34 cellular contexts compared by ENCODE assay signal in genomic region chr13:97020689-97021240, GRCh38. TPM values are rescaled to one million over a fixed set of nuclear protein-coding genes. Genes with fewer than 3 reads are reported as not detected.
"Had no signal": no experiment of that assay in that cellular context is flagged by ENCODE, and none has a peak within 500 bp of the region (broad histone marks: within the 10 kb centered on the region; RNA-seq: fewer than 3 reads in every experiment).

No MANE protein-coding gene starts in this region.

- H3K9me3 Mint-ChIP-seq: activated CD4-positive, alpha-beta memory T cell treated with anti-CD3 and anti-CD28 coated beads for 36 hours; activated CD4-positive, alpha-beta T cell treated with anti-CD3 and anti-CD28 coated beads, Interleukin-2, amount 10 ng/mL, durations not matched to agents 24 days and 14 days; activated naive CD4-positive, alpha-beta T cell treated with anti-CD3 and anti-CD28 coated beads, Interleukin-2, amount 10 ng/mL, durations not matched to agents 7 days and 5 days; activated naive CD4-positive, alpha-beta T cell treated with anti-CD3 and anti-CD28 coated beads, Interleukin-2, amount 50 U/mL, for 72 hours; activated naive CD8-positive, alpha-beta T cell treated with anti-CD3 and anti-CD28 coated beads, Interleukin-2, amount 10 ng/mL, durations not matched to agents 7 days and 5 days; activated T-helper 1 cell treated with anti-CD3 and anti-CD28 coated beads, Interleukin-12 subunit alpha, Interleukin-12 subunit beta, Interleukin-2, Interleukin-4 antibody, amounts not matched to agents 30 ng/mL and 10 ng/mL and 1 ng/mL, durations not matched to agents 14 hours and 24 hours and 36 hours; T-helper 2 cell treated with Interferon-gamma antibody and Interleukin-4, amounts not matched to agents 5 μg/mL and 100 μg/mL, for 36 hours had no signal

- H3K4me1 ChIP-seq: ascending aorta, foreskin keratinocyte, gastroesophageal sphincter had no signal

- H3K9me3 ChIP-seq: ascending aorta, esophagus muscularis mucosa, gastroesophageal sphincter had no signal

- H3K36me3 Mint-ChIP-seq: activated CD4-positive, alpha-beta memory T cell treated with anti-CD3 and anti-CD28 coated beads for 36 hours; activated CD8-positive, alpha-beta memory T cell treated with anti-CD3 and anti-CD28 coated beads, Interleukin-2, amount 10 ng/mL, durations not matched to agents 7 days and 5 days; activated naive CD4-positive, alpha-beta T cell treated with anti-CD3 and anti-CD28 coated beads, Interleukin-2, amount 10 ng/mL, durations not matched to agents 7 days and 5 days; activated naive CD4-positive, alpha-beta T cell treated with anti-CD3 and anti-CD28 coated beads, Interleukin-2, amount 50 U/mL, for 72 hours; activated naive CD8-positive, alpha-beta T cell treated with anti-CD3 and anti-CD28 coated beads, Interleukin-2, amount 10 ng/mL, durations not matched to agents 7 days and 5 days had no signal

- H3K4me1 Mint-ChIP-seq: activated CD8-positive, alpha-beta memory T cell treated with anti-CD3 and anti-CD28 coated beads, Interleukin-2, amount 10 ng/mL, durations not matched to agents 7 days and 5 days; activated naive CD8-positive, alpha-beta T cell treated with anti-CD3 and anti-CD28 coated beads, Interleukin-2, amount 10 ng/mL, durations not matched to agents 7 days and 5 days had no signal

- DNase-seq: activated CD4-positive, alpha-beta memory T cell treated with anti-CD3 and anti-CD28 coated beads for 36 hours; activated CD4-positive, alpha-beta T cell treated with anti-CD3 and anti-CD28 coated beads for 36 hours; activated CD4-positive, alpha-beta T cell treated with anti-CD3 and anti-CD28 coated beads, Interleukin-2, amount 10 ng/mL, durations not matched to agents 24 days and 14 days; activated CD4-positive, CD25-positive, alpha-beta regulatory T cell; activated CD4-positive, CD25-positive, alpha-beta regulatory T cell treated with anti-CD3 and anti-CD28 coated beads, Interleukin-2, amount 50 U/mL, for 72 hours; activated CD8-positive, alpha-beta memory T cell treated with anti-CD3 and anti-CD28 coated beads, Interleukin-2, amount 10 ng/mL, durations not matched to agents 7 days and 5 days; activated CD8-positive, alpha-beta memory T cell treated with anti-CD3 and anti-CD28 coated beads, Interleukin-2, amount 50 U/mL, for 4 hours; activated CD8-positive, alpha-beta T cell treated with anti-CD3 and anti-CD28 coated beads, Interleukin-2, amount 10 ng/mL, durations not matched to agents 7 days and 5 days; activated gamma-delta T cell; activated naive CD4-positive, alpha-beta T cell; activated naive CD4-positive, alpha-beta T cell treated with anti-CD3 and anti-CD28 coated beads, Interleukin-2, amount 10 ng/mL, durations not matched to agents 7 days and 5 days; activated naive CD8-positive, alpha-beta T cell treated with anti-CD3 and anti-CD28 coated beads, Interleukin-2, amount 10 ng/mL, durations not matched to agents 7 days and 5 days; activated T-cell treated with anti-CD3 and anti-CD28 coated beads, Interleukin-2, amount 50 U/mL, for 1 hour; activated T-cell treated with anti-CD3 and anti-CD28 coated beads, Interleukin-2, amount 50 U/mL, for 48 hours; brain microvascular endothelial cell; cortex of kidney; dermis blood vessel endothelial cell; effector CD4-positive, alpha-beta T cell; effector memory CD8-positive, alpha-beta T cell; erythroblast; foreskin keratinocyte; T-helper 1 cell; T-helper 17 cell; T1000 had no signal

- H3K4me3 Mint-ChIP-seq: activated CD4-positive, alpha-beta memory T cell treated with anti-CD3 and anti-CD28 coated beads for 36 hours; activated CD4-positive, alpha-beta T cell treated with anti-CD3 and anti-CD28 coated beads for 36 hours; activated CD4-positive, alpha-beta T cell treated with anti-CD3 and anti-CD28 coated beads, Interleukin-2, amount 10 ng/mL, durations not matched to agents 24 days and 14 days; activated CD8-positive, alpha-beta memory T cell treated with anti-CD3 and anti-CD28 coated beads, Interleukin-2, amount 10 ng/mL, durations not matched to agents 7 days and 5 days; activated CD8-positive, alpha-beta T cell treated with anti-CD3 and anti-CD28 coated beads, Interleukin-2, amount 10 ng/mL, durations not matched to agents 7 days and 5 days; activated naive CD4-positive, alpha-beta T cell treated with anti-CD3 and anti-CD28 coated beads, Interleukin-2, amount 10 ng/mL, durations not matched to agents 7 days and 5 days; activated naive CD8-positive, alpha-beta T cell treated with anti-CD3 and anti-CD28 coated beads, Interleukin-2, amount 10 ng/mL, durations not matched to agents 7 days and 5 days; activated T-helper 1 cell treated with anti-CD3 and anti-CD28 coated beads, Interleukin-12 subunit alpha, Interleukin-12 subunit beta, Interleukin-2, Interleukin-4 antibody, amounts not matched to agents 30 ng/mL and 10 ng/mL and 1 ng/mL, durations not matched to agents 14 hours and 24 hours and 36 hours; effector memory CD8-positive, alpha-beta T cell; T-helper 17 cell; T-helper 2 cell treated with Interferon-gamma antibody and Interleukin-4, amounts not matched to agents 5 μg/mL and 100 μg/mL, for 36 hours had no signal

- H3K4me3 ChIP-seq: ascending aorta, esophagus muscularis mucosa, gastroesophageal sphincter had no signal

- H3K36me3 ChIP-seq: ascending aorta, brain microvascular endothelial cell, esophagus muscularis mucosa, gastroesophageal sphincter had no signal

- H3K27ac Mint-ChIP-seq: activated CD4-positive, alpha-beta memory T cell treated with anti-CD3 and anti-CD28 coated beads for 36 hours; activated CD4-positive, alpha-beta T cell treated with anti-CD3 and anti-CD28 coated beads for 36 hours; activated CD4-positive, alpha-beta T cell treated with anti-CD3 and anti-CD28 coated beads, Interleukin-2, amount 10 ng/mL, durations not matched to agents 24 days and 14 days; activated CD8-positive, alpha-beta memory T cell treated with anti-CD3 and anti-CD28 coated beads, Interleukin-2, amount 10 ng/mL, durations not matched to agents 7 days and 5 days; activated CD8-positive, alpha-beta T cell treated with anti-CD3 and anti-CD28 coated beads, Interleukin-2, amount 10 ng/mL, durations not matched to agents 7 days and 5 days; activated naive CD4-positive, alpha-beta T cell treated with anti-CD3 and anti-CD28 coated beads, Interleukin-2, amount 10 ng/mL, durations not matched to agents 7 days and 5 days; activated naive CD4-positive, alpha-beta T cell treated with anti-CD3 and anti-CD28 coated beads, Interleukin-2, amount 50 U/mL, for 72 hours; activated naive CD8-positive, alpha-beta T cell treated with anti-CD3 and anti-CD28 coated beads, Interleukin-2, amount 10 ng/mL, durations not matched to agents 7 days and 5 days; activated T-helper 1 cell treated with anti-CD3 and anti-CD28 coated beads, Interleukin-12 subunit alpha, Interleukin-12 subunit beta, Interleukin-2, Interleukin-4 antibody, amounts not matched to agents 30 ng/mL and 10 ng/mL and 1 ng/mL, durations not matched to agents 14 hours and 24 hours and 36 hours; effector memory CD8-positive, alpha-beta T cell; T-helper 17 cell; T-helper 2 cell treated with Interferon-gamma antibody and Interleukin-4, amounts not matched to agents 5 μg/mL and 100 μg/mL, for 36 hours had no signal

- FAIRE-seq: colon had no signal

- H3K27ac ChIP-seq: ascending aorta, brain microvascular endothelial cell, esophagus muscularis mucosa, foreskin keratinocyte, gastroesophageal sphincter had no signal

- H3K27me3 ChIP-seq: ascending aorta, brain microvascular endothelial cell had no signal

- ATAC-seq: activated CD4-positive, alpha-beta T cell treated with anti-CD3 and anti-CD28 coated beads for 36 hours; activated CD8-positive, alpha-beta memory T cell treated with anti-CD3 and anti-CD28 coated beads, Interleukin-2, amount 10 ng/mL, durations not matched to agents 7 days and 5 days; activated CD8-positive, alpha-beta T cell treated with anti-CD3 and anti-CD28 coated beads, Interleukin-2, amount 10 ng/mL, durations not matched to agents 7 days and 5 days; activated naive CD4-positive, alpha-beta T cell treated with anti-CD3 and anti-CD28 coated beads, Interleukin-2, amount 50 U/mL, for 72 hours; effector memory CD8-positive, alpha-beta T cell; foreskin keratinocyte; gastroesophageal sphincter; T-helper 17 cell had no signal

RNA-seq across cellular contexts. Expression of gene OXGR1, which starts 26.5 kb away (rescaled TPM):
- total RNA-seq: activated CD4-positive, alpha-beta memory T cell treated with anti-CD3 and anti-CD28 coated beads for 36 hours; activated CD4-positive, alpha-beta T cell treated with anti-CD3 and anti-CD28 coated beads for 36 hours; activated CD4-positive, alpha-beta T cell treated with anti-CD3 and anti-CD28 coated beads, Interleukin-2, amount 10 ng/mL, durations not matched to agents 24 days and 14 days; activated CD8-positive, alpha-beta memory T cell treated with anti-CD3 and anti-CD28 coated beads for 36 hours; activated CD8-positive, alpha-beta memory T cell treated with anti-CD3 and anti-CD28 coated beads, Interleukin-2, amount 10 ng/mL, durations not matched to agents 7 days and 5 days; activated CD8-positive, alpha-beta T cell treated with anti-CD3 and anti-CD28 coated beads, Interleukin-2, amount 10 ng/mL, durations not matched to agents 7 days and 5 days; activated naive CD4-positive, alpha-beta T cell treated with anti-CD3 and anti-CD28 coated beads, Interleukin-2, amount 50 U/mL, for 72 hours; activated naive CD8-positive, alpha-beta T cell treated with anti-CD3 and anti-CD28 coated beads, Interleukin-2, amount 10 ng/mL, durations not matched to agents 7 days and 5 days; activated T-helper 1 cell treated with anti-CD3 and anti-CD28 coated beads, Interleukin-12 subunit alpha, Interleukin-12 subunit beta, Interleukin-2, Interleukin-4 antibody, amounts not matched to agents 30 ng/mL and 10 ng/mL and 1 ng/mL, durations not matched to agents 14 hours and 24 hours and 36 hours; ascending aorta; chondrocyte; dermis blood vessel endothelial cell; foreskin keratinocyte; glomerular endothelial cell; T-helper 17 cell had no signal
- polyA plus RNA-seq: foreskin keratinocyte had no signal
